ENCODE assay signal across 8 cellular contexts in the genomic region with DNA sequence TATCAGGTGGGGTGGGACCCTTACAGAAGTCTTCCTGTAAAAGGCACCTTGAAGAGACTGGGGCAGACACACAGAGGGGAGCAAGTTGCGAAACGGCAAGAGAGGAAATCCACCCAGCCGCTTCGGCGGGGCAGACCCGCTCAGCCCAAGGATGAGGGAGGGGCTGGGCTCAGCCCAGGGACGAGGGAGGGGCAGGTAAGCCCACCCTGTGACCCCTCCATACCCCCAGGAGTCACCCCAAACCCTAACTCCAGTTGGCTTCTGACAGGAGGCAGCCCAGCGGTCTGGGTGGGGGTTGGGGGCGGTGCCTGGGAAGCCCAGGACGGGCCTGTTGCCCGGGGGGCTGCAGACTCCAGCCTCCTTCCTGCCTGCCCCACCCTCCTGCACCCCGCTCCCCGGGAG. TPM values are rescaled to one million over a fixed set of nuclear protein-coding genes. Genes with fewer than 3 reads are reported as not detected.
A peak's percentile ranks its signal among the peaks of the same experiment; 100 is the strongest.
DNase-seq lines count a peak whose midpoint lies in the region; ATAC-seq, FAIRE-seq and TF ChIP-seq lines count a peak whose summit lies in the region.
"Had no signal": no experiment of that assay in that cellular context is flagged by ENCODE, and none has a peak within 500 bp of the region (broad histone marks: within the 10 kb centered on the region; RNA-seq: fewer than 3 reads in every experiment).

No MANE protein-coding gene starts in this region.

- H4K20me1 ChIP-seq in KMS-11 (ENCODE audit: insufficient read depth) (no peaks in the 10 kb centered on the region), astrocyte (ENCODE audit: insufficient read depth, low read length) (peaks cover 52% of the 10 kb centered on the region), keratinocyte (ENCODE audit: control insufficient read depth, extremely low read depth, insufficient read depth, low read length) (peaks cover 14% of the 10 kb centered on the region)

- H3K9me3 ChIP-seq in astrocyte (ENCODE audit: insufficient read depth, low read depth, low read length) (no peaks in the 10 kb centered on the region), keratinocyte (ENCODE audit: control insufficient read depth, low read depth, low read length) (no peaks in the 10 kb centered on the region), suprapubic skin (no peaks in the 10 kb centered on the region)

- H3K27me3 ChIP-seq in KMS-11 (ENCODE audit: insufficient read depth, low read depth) (peaks cover 29% of the 10 kb centered on the region; the same call in 1 of the 2 replicates), astrocyte (ENCODE audit: insufficient read depth, low read length) (no peaks in the 10 kb centered on the region), keratinocyte (ENCODE audit: control insufficient read depth, extremely low read depth, insufficient read depth, low read length) (peaks cover 34% of the 10 kb centered on the region), suprapubic skin (no peaks in the 10 kb centered on the region)

- peak overlapping the region; percentile 62 for H3K27ac Mint-ChIP-seq in astrocyte (ENCODE audit: unreplicated experiment)

- no peaks in the 10 kb centered on the region for H3K36me3 Mint-ChIP-seq in astrocyte (ENCODE audit: low read depth, unreplicated experiment)

- no peak for TF ChIP-seq EP300 in suprapubic skin (IDR thresholded peaks at IDR 0.05)

- H3K9me1 ChIP-seq in keratinocyte (ENCODE audit: control insufficient read depth, extremely low read depth, insufficient read depth, low read length) = no peaks in the 10 kb centered on the region

- peak overlapping the region; percentile 50; the same call in 1 of the 2 replicates for H3K9ac ChIP-seq in KMS-11
- H3K9ac ChIP-seq in astrocyte (ENCODE audit: low read length) = peak overlapping the region; percentile 83
- peak overlapping the region; percentile 72 for H3K9ac ChIP-seq in keratinocyte (ENCODE audit: control insufficient read depth, extremely low read depth, insufficient read depth, low read length)

- H3K4me1 Mint-ChIP-seq in astrocyte (ENCODE audit: low read depth, unreplicated experiment) = peaks cover 21% of the 10 kb centered on the region

- TF ChIP-seq POLR2A in suprapubic skin (IDR thresholded peaks at IDR 0.05) = no peak

- dilution Hi-C loops in keratinocyte (cut with MboI; ENCODE audit: extremely low pct_ligation_motif_present, low sequenced_read_pairs) = no loop called here

- H3K36me3 ChIP-seq in KMS-11 (ENCODE audit: insufficient read depth) = no peaks in the 10 kb centered on the region
- no peaks in the 10 kb centered on the region for H3K36me3 ChIP-seq in astrocyte (ENCODE audit: insufficient read depth, low read length)
- H3K36me3 ChIP-seq in keratinocyte (ENCODE audit: control insufficient read depth in 2 of 2, extremely low read depth in 1 of 2, insufficient read depth in 2 of 2, low read length in 2 of 2) = no peaks in the 10 kb centered on the region
- H3K36me3 ChIP-seq in suprapubic skin = no peaks in the 10 kb centered on the region

- peak overlapping the region; percentile 85; the same call in 1 of the 2 replicates for H2AFZ ChIP-seq in KMS-11 (ENCODE audit: low read depth)
- no peak overlapping the region for H2AFZ ChIP-seq in astrocyte (ENCODE audit: low read depth, low read length)
- H2AFZ ChIP-seq in keratinocyte (ENCODE audit: control insufficient read depth, low read length) = no peak overlapping the region

- no peaks in the 10 kb centered on the region for H3K4me1 ChIP-seq in KMS-11 (ENCODE audit: low read depth, poor library complexity, severe bottlenecking)
- H3K4me1 ChIP-seq in astrocyte (ENCODE audit: insufficient read depth, low read length) = peaks cover 37% of the 10 kb centered on the region
- H3K4me1 ChIP-seq in keratinocyte (ENCODE audit: control insufficient read depth, extremely low read depth, insufficient read depth, low read length) = peaks cover 27% of the 10 kb centered on the region
- H3K4me1 ChIP-seq in suprapubic skin = peaks cover 80% of the 10 kb centered on the region

- no peak for ATAC-seq in HG03565 (IDR thresholded peaks at IDR 0.05; ENCODE audit: unreplicated experiment)

- no peak overlapping the region for H3K27ac ChIP-seq in KMS-11
- H3K27ac ChIP-seq in astrocyte (ENCODE audit: low read depth, low read length) = no peak overlapping the region
- no peak overlapping the region for H3K27ac ChIP-seq in keratinocyte (ENCODE audit: control insufficient read depth, insufficient read depth, low read length)
- peak overlapping the region; percentile 90 for H3K27ac ChIP-seq in suprapubic skin

- H3K4me2 ChIP-seq in KMS-11 = peak overlapping the region; percentile 63; the same call in 1 of the 2 replicates
- H3K4me2 ChIP-seq in astrocyte (ENCODE audit: low read length) = peak overlapping the region; percentile 99
- peak overlapping the region; percentile 87 for H3K4me2 ChIP-seq in keratinocyte (ENCODE audit: control insufficient read depth, extremely low read depth, insufficient read depth, low read depth, low read length)

- DNase-seq in astrocyte (ENCODE audit: low read depth) (no peak), keratinocyte (ENCODE audit: low read depth, low spot score) (no peak), suprapubic skin (ENCODE audit: low spot score in 2 of 2) (no peak), iPS-NIHi7 (ENCODE audit: extremely low spot score) (no peak)
- DNase-seq in activated CD4-positive, alpha-beta T cell treated with anti-CD3 and anti-CD28 coated beads for 4 hours = no peak

- H3K9me3 Mint-ChIP-seq in astrocyte (ENCODE audit: unreplicated experiment) = no peaks in the 10 kb centered on the region

- H3K4me3 ChIP-seq in KMS-11 (IDR thresholded peaks at IDR 0.05; ENCODE audit: insufficient read depth, low read depth, low read length) = no peak overlapping the region
- H3K4me3 ChIP-seq in astrocyte (ENCODE audit: insufficient read depth, low read depth, low read length) = peak overlapping the region; percentile 83
- peak overlapping the region; percentile 65 to 79 (median 78) for H3K4me3 ChIP-seq in keratinocyte (ENCODE audit: control insufficient read depth in 2 of 3, extremely low read depth in 1 of 3, insufficient read depth in 2 of 3, low read depth in 1 of 3, low read length in 3 of 3)
- H3K4me3 ChIP-seq in suprapubic skin = peak overlapping the region; percentile 87

- no peak for FAIRE-seq in astrocyte (lab: Jason Lieb, UNC)
- FAIRE-seq in keratinocyte (lab: Jason Lieb, UNC) = no peak

- H3K27me3 Mint-ChIP-seq in astrocyte (ENCODE audit: low read depth, unreplicated experiment) = peaks cover 7% of the 10 kb centered on the region

- 6% methylated on average over 3 of the region's 13 CpGs for WGBS in suprapubic skin

- H3K4me3 Mint-ChIP-seq in astrocyte (ENCODE audit: unreplicated experiment) = peak overlapping the region; percentile 88

- no peaks in the 10 kb centered on the region for H3K79me2 ChIP-seq in KMS-11 (ENCODE audit: insufficient read depth, low read depth)
- peaks cover 54% of the 10 kb centered on the region for H3K79me2 ChIP-seq in astrocyte (ENCODE audit: insufficient read depth, low read length)
- H3K79me2 ChIP-seq in keratinocyte (ENCODE audit: control insufficient read depth, insufficient read depth, low read length) = peaks cover 19% of the 10 kb centered on the region

- TF ChIP-seq CTCF in KMS-11 (conservative IDR thresholded peaks at IDR 0.05; ENCODE audit: low read depth, low read length) (no peak), astrocyte (IDR thresholded peaks at IDR 0.05; ENCODE audit: insufficient read depth, low read depth, low read length) (no peak), keratinocyte (optimal IDR thresholded peaks at IDR 0.05 in 1 of 3, IDR thresholded peaks at IDR 0.05 in 1 of 3, conservative IDR thresholded peaks at IDR 0.05 in 1 of 3; ENCODE audit: extremely low read depth in 1 of 3, insufficient read depth in 2 of 3, low read length in 3 of 3) (no peak), suprapubic skin (IDR thresholded peaks at IDR 0.05) (no peak)

RNA-seq across cellular contexts. Expression of a gene that starts 1.0 kb away (rescaled TPM):
- total RNA-seq in astrocyte = 29.0 and 34.2 TPM in 2 replicates
- 3.0 to 4.7 TPM (median 4.4 TPM) in 3 replicates for polyA plus RNA-seq in keratinocyte
- polyA plus RNA-seq in keratinocyte (2011; ENCODE audit: low read depth) = 4.9 TPM
- polyA plus RNA-seq in keratinocyte (2011; cell fraction: cytosol; rRNA removed) = 1.6 and 3.6 TPM in 2 replicates
- 10.1 and 15.1 TPM in 2 replicates for polyA plus RNA-seq in keratinocyte (2011; cell fraction: nucleus; rRNA removed)
- polyA plus RNA-seq in keratinocyte (2012; ENCODE audit: low replicate concordance) = 2.5 and 8.5 TPM in 2 replicates
- polyA minus RNA-seq in keratinocyte = 7.4 to 11.6 TPM (median 8.4 TPM) in 3 replicates
- 8.8 TPM for polyA minus RNA-seq in keratinocyte (2011; cell fraction: cytosol; rRNA and poly(A)+ RNA removed)
- polyA minus RNA-seq in keratinocyte (2011; cell fraction: nucleus; rRNA and poly(A)+ RNA removed) = 9.3 and 12.6 TPM in 2 replicates
- 10 to 100 TPM; 43.4 to 75.2 (median 56.8) TPM for total RNA-seq in suprapubic skin

RNA-seq across cellular contexts. Expression of a gene that starts 54.5 kb away (rescaled TPM):
- total RNA-seq in astrocyte (not detected in 2 replicates), suprapubic skin (not detected)
- not detected in 3 replicates for polyA plus RNA-seq in keratinocyte
- not detected for polyA plus RNA-seq in keratinocyte (2011; ENCODE audit: low read depth)
- not detected in 2 replicates for polyA plus RNA-seq in keratinocyte (2011; cell fraction: cytosol; rRNA removed)
- not detected in 2 replicates for polyA plus RNA-seq in keratinocyte (2011; cell fraction: nucleus; rRNA removed)
- polyA plus RNA-seq in keratinocyte (2012; ENCODE audit: low replicate concordance) = not detected in 2 replicates
- not detected in 3 replicates for polyA minus RNA-seq in keratinocyte
- not detected for polyA minus RNA-seq in keratinocyte (2011; cell fraction: cytosol; rRNA and poly(A)+ RNA removed)
- not detected in 2 replicates for polyA minus RNA-seq in keratinocyte (2011; cell fraction: nucleus; rRNA and poly(A)+ RNA removed)
- total RNA-seq: dermis microvascular lymphatic vessel endothelial cell had no signal
